ENCODE assay signal across 1 cellular context in genomic region chr17:57663326-57664070, GRCh38.
TF ChIP-seq lines count a peak whose summit lies in the region.

No MANE protein-coding gene starts in this region.

TF ChIP-seq in H1, 55 proteins besides CTCF, POLR2A, EP300 and RAD21 (continued from another document):
- TF ChIP-seq, protein P1, sequence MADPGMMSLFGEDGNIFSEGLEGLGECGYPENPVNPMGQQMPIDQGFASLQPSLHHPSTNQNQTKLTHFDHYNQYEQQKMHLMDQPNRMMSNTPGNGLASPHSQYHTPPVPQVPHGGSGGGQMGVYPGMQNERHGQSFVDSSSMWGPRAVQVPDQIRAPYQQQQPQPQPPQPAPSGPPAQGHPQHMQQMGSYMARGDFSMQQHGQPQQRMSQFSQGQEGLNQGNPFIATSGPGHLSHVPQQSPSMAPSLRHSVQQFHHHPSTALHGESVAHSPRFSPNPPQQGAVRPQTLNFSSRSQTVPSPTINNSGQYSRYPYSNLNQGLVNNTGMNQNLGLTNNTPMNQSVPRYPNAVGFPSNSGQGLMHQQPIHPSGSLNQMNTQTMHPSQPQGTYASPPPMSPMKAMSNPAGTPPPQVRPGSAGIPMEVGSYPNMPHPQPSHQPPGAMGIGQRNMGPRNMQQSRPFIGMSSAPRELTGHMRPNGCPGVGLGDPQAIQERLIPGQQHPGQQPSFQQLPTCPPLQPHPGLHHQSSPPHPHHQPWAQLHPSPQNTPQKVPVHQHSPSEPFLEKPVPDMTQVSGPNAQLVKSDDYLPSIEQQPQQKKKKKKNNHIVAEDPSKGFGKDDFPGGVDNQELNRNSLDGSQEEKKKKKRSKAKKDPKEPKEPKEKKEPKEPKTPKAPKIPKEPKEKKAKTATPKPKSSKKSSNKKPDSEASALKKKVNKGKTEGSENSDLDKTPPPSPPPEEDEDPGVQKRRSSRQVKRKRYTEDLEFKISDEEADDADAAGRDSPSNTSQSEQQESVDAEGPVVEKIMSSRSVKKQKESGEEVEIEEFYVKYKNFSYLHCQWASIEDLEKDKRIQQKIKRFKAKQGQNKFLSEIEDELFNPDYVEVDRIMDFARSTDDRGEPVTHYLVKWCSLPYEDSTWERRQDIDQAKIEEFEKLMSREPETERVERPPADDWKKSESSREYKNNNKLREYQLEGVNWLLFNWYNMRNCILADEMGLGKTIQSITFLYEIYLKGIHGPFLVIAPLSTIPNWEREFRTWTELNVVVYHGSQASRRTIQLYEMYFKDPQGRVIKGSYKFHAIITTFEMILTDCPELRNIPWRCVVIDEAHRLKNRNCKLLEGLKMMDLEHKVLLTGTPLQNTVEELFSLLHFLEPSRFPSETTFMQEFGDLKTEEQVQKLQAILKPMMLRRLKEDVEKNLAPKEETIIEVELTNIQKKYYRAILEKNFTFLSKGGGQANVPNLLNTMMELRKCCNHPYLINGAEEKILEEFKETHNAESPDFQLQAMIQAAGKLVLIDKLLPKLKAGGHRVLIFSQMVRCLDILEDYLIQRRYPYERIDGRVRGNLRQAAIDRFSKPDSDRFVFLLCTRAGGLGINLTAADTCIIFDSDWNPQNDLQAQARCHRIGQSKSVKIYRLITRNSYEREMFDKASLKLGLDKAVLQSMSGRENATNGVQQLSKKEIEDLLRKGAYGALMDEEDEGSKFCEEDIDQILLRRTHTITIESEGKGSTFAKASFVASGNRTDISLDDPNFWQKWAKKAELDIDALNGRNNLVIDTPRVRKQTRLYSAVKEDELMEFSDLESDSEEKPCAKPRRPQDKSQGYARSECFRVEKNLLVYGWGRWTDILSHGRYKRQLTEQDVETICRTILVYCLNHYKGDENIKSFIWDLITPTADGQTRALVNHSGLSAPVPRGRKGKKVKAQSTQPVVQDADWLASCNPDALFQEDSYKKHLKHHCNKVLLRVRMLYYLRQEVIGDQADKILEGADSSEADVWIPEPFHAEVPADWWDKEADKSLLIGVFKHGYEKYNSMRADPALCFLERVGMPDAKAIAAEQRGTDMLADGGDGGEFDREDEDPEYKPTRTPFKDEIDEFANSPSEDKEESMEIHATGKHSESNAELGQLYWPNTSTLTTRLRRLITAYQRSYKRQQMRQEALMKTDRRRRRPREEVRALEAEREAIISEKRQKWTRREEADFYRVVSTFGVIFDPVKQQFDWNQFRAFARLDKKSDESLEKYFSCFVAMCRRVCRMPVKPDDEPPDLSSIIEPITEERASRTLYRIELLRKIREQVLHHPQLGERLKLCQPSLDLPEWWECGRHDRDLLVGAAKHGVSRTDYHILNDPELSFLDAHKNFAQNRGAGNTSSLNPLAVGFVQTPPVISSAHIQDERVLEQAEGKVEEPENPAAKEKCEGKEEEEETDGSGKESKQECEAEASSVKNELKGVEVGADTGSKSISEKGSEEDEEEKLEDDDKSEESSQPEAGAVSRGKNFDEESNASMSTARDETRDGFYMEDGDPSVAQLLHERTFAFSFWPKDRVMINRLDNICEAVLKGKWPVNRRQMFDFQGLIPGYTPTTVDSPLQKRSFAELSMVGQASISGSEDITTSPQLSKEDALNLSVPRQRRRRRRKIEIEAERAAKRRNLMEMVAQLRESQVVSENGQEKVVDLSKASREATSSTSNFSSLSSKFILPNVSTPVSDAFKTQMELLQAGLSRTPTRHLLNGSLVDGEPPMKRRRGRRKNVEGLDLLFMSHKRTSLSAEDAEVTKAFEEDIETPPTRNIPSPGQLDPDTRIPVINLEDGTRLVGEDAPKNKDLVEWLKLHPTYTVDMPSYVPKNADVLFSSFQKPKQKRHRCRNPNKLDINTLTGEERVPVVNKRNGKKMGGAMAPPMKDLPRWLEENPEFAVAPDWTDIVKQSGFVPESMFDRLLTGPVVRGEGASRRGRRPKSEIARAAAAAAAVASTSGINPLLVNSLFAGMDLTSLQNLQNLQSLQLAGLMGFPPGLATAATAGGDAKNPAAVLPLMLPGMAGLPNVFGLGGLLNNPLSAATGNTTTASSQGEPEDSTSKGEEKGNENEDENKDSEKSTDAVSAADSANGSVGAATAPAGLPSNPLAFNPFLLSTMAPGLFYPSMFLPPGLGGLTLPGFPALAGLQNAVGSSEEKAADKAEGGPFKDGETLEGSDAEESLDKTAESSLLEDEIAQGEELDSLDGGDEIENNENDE (IDR thresholded peaks at IDR 0.05; ENCODE audit: insufficient replicate concordance, low read length), result no peak
- no peak for TF ChIP-seq JUN (IDR thresholded peaks at IDR 0.05; ENCODE audit: low read depth, low read length)
